In the genomic region with DNA sequence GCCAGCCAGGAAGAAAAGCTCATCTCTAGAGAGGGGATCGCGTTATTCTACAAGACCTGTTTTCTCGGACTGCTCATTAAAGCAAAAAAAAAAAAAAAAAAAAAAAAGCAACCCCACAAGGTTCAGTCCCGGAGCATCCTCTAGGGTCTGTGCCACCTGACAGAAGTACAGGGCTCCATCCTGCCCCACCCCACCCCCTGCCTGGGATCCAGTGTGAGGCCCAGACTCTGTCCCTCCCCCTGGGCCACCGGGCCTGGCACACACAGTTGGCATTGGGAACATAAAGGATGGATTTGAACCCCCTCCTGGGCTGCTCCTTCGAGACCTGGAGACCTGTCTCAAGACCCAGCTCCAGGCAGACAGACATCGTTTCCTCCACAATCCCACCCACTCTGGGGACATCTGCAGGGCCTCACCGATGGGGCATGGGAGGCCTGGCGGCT, we compare ENCODE assay signal across 8 cellular contexts. TPM values are rescaled to one million over a fixed set of nuclear protein-coding genes. Genes with fewer than 3 reads are reported as not detected.
A peak's percentile ranks its signal among the peaks of the same experiment; 100 is the strongest.
DNase-seq lines count a peak whose midpoint lies in the region; ATAC-seq and TF ChIP-seq lines count a peak whose summit lies in the region.

No MANE protein-coding gene starts in this region.

- DNase-seq in activated effector memory CD4-positive, alpha-beta T cell treated with anti-CD3 and anti-CD28 coated beads, Interleukin-2, amount 50 U/mL, for 16 hours, result peak; percentile 69
- DNase-seq in activated effector memory CD4-positive, alpha-beta T cell treated with Interleukin-2 at 50 U/mL for 16 hours, result no peak
- no peak for DNase-seq in WERI-Rb-1
- no peak for DNase-seq in foreskin fibroblast
- no peak for DNase-seq in gastrocnemius medialis
- no peak for DNase-seq in NCI-H2029 treated with DMSO at 0.1 percent for 48 hours (lab: John Stamatoyannopoulos, UW)
- DNase-seq in DMS53 (lab: John Stamatoyannopoulos, UW), result no peak

- peaks cover 9% of the 10 kb centered on the region in 2 donors for H3K4me1 ChIP-seq in gastrocnemius medialis

- TF ChIP-seq POLR2A in gastrocnemius medialis (IDR thresholded peaks at IDR 0.05), result no peak

- in situ Hi-C loops in gastrocnemius medialis (cut with MboI; ENCODE audit: low sequenced_read_pairs in 4 of 4), result no loop called here

- ATAC-seq in gastrocnemius medialis (peak in 1 of 2 donors; percentile 18), GM19455 (IDR thresholded peaks at IDR 0.05; ENCODE audit: unreplicated experiment) (no peak)

- H3K27ac ChIP-seq in WERI-Rb-1 (peak overlapping the region; percentile 91), gastrocnemius medialis (peak overlapping the region in 1 of 4 donors; percentile 49)

- peak overlapping the region; percentile 76 for H3K4me3 ChIP-seq in WERI-Rb-1 (ENCODE audit: low read depth, low read length)
- peak overlapping the region; percentile 74 to 92 for H3K4me3 ChIP-seq in foreskin fibroblast (ENCODE audit: low read depth in 1 of 2, low read length in 2 of 2)
- H3K4me3 ChIP-seq in gastrocnemius medialis, result peak overlapping the region; percentile 55 to 75 (median 66)

- intact Hi-C loops in gastrocnemius medialis (cut with DNase I; ENCODE audit: low total_unique reads), result no loop called here

- H3K27me3 ChIP-seq in WERI-Rb-1 (ENCODE audit: insufficient read depth, low read depth, severe bottlenecking) (no peaks in the 10 kb centered on the region), gastrocnemius medialis (no peaks in the 10 kb centered on the region)

- H3K36me3 ChIP-seq in WERI-Rb-1 (peaks cover 18% of the 10 kb centered on the region), gastrocnemius medialis (no peaks in the 10 kb centered on the region)

- TF ChIP-seq CTCF in WERI-Rb-1 (IDR thresholded peaks at IDR 0.05; ENCODE audit: low read depth, low read length) (no peak), foreskin fibroblast (IDR thresholded peaks at IDR 0.05; ENCODE audit: low read depth, low read length) (no peak), gastrocnemius medialis (IDR thresholded peaks at IDR 0.05 in 4 of 5, conservative IDR thresholded peaks at IDR 0.05 in 1 of 5) (no peak)

- no peaks in the 10 kb centered on the region for H3K9me3 ChIP-seq in WERI-Rb-1 (ENCODE audit: severe bottlenecking)
- H3K9me3 ChIP-seq in gastrocnemius medialis, result no peaks in the 10 kb centered on the region

RNA-seq across cellular contexts. Expression of a gene that starts 0.7 kb away (rescaled TPM):
- 1 to 10 TPM; 1.8 to 4.1 (median 2.3) TPM for total RNA-seq in gastrocnemius medialis

RNA-seq across cellular contexts. Expression of a gene that starts 30.6 kb away (rescaled TPM):
- 10 to 100 TPM in 2 of 4 donors, 1 to 10 TPM in 2; 8.7 to 15.1 (median 10.9) TPM for total RNA-seq in gastrocnemius medialis

RNA-seq across cellular contexts. Expression of a gene that starts 30.7 kb away (rescaled TPM):
- total RNA-seq in gastrocnemius medialis, result 10 to 100 TPM in 3 of 4 donors, 1 to 10 TPM in 1; 7.5 to 24.5 (median 18.0) TPM

RNA-seq across cellular contexts. Expression of a gene that starts 37.9 kb away (rescaled TPM):
- total RNA-seq in gastrocnemius medialis, result 10 to 100 TPM in 3 of 4 donors, 1 to 10 TPM in 1; 6.1 to 22.1 (median 13.4) TPM

RNA-seq across cellular contexts. Expression of a gene that starts 44.7 kb away (rescaled TPM):
- 10 to 100 TPM; 25.7 to 67.9 (median 51.6) TPM for total RNA-seq in gastrocnemius medialis
